In genomic region chr9:83981126-83981871, GRCh38 we compare ENCODE assay signal across 8 cellular contexts. TPM values are rescaled to one million over a fixed set of nuclear protein-coding genes. Genes with fewer than 3 reads are reported as not detected.
DNase-seq lines count a peak whose midpoint lies in the region; ATAC-seq, FAIRE-seq and TF ChIP-seq lines count a peak whose summit lies in the region.

No MANE protein-coding gene starts in this region.

- peak overlapping the region; percentile 72 for H3K18ac ChIP-seq in H1 (ENCODE audit: extremely low read depth, low read length)
- peak overlapping the region; percentile 92 for H3K18ac ChIP-seq in mesendoderm (ENCODE audit: low read length)

- peaks cover 42% of the 10 kb centered on the region for H3K4me1 Mint-ChIP-seq in activated CD8-positive, alpha-beta memory T cell treated with anti-CD3 and anti-CD28 coated beads, Interleukin-2, amount 10 ng/mL, durations not matched to agents 7 days and 5 days

- TF ChIP-seq CTCF in H1 (IDR thresholded peaks at IDR 0.05; ENCODE audit: control extremely low read depth in 1 of 3, insufficient read depth in 1 of 3, low read depth in 1 of 3, low read length in 3 of 3) (no peak), upper lobe of left lung (IDR thresholded peaks at IDR 0.05) (no peak)

- H3K9ac ChIP-seq in HUES48 (ENCODE audit: low read depth, low read length), result peak overlapping the region; percentile 100
- H3K9ac ChIP-seq in H1 (replicated peaks in 1 of 4; ENCODE audit: extremely low read depth in 1 of 4, low read depth in 3 of 4, low read length in 3 of 4), result peak overlapping the region; percentile 95 to 100 (median 98)
- H3K9ac ChIP-seq in mesendoderm (ENCODE audit: low read length), result peak overlapping the region; percentile 99

- H4K91ac ChIP-seq in H1 (replicated peaks; ENCODE audit: insufficient read length, low read length), result peak overlapping the region; percentile 99

- no peak overlapping the region for H2BK15ac ChIP-seq in H1 (ENCODE audit: low read length)
- H2BK15ac ChIP-seq in mesendoderm (replicated peaks; ENCODE audit: low read depth), result no peak overlapping the region

- no peak for FAIRE-seq in H1 (lab: Jason Lieb, UNC)

- H2BK5ac ChIP-seq in H1 (ENCODE audit: low read depth, low read length) (peak overlapping the region; percentile 100), mesendoderm (ENCODE audit: low read length) (peak overlapping the region; percentile 94)

- no peak for TF ChIP-seq EP300 in H1 (IDR thresholded peaks at IDR 0.05; ENCODE audit: borderline replicate concordance in 1 of 2, low read depth in 2 of 2, low read length in 2 of 2)
- TF ChIP-seq EP300 in upper lobe of left lung (IDR thresholded peaks at IDR 0.05), result no peak

- DNase-seq in activated CD8-positive, alpha-beta memory T cell treated with anti-CD3 and anti-CD28 coated beads, Interleukin-2, amount 10 ng/mL, durations not matched to agents 7 days and 5 days, result peak; percentile 49
- no peak for DNase-seq in activated CD8-positive, alpha-beta memory T cell treated with anti-CD3 and anti-CD28 coated beads, Interleukin-2, amount 50 U/mL, for 48 hours
- DNase-seq in SW 1271 (lab: John Stamatoyannopoulos, UW) (peak; percentile 47 to 60), H1 (ENCODE audit: low read depth in 1 of 2, low spot score in 2 of 2) (no peak), mesendoderm (peak; percentile 57), upper lobe of left lung (peak in 1 of 2 donors; percentile 53)
- DNase-seq in effector CD8-positive, alpha-beta T cell (lab: John Stamatoyannopoulos, UW), result no peak

- H3K79me1 ChIP-seq in H1 (ENCODE audit: low read depth, low read length) (no peaks in the 10 kb centered on the region), mesendoderm (ENCODE audit: low read length) (no peaks in the 10 kb centered on the region)

- H3K9me3 Mint-ChIP-seq in activated CD8-positive, alpha-beta memory T cell treated with anti-CD3 and anti-CD28 coated beads, Interleukin-2, amount 10 ng/mL, durations not matched to agents 7 days and 5 days (ENCODE audit: low read depth), result no peaks in the 10 kb centered on the region

- peak overlapping the region; percentile 17 for H3K4ac ChIP-seq in H1 (replicated peaks; ENCODE audit: insufficient read length, low read depth, low read length)
- H3K4ac ChIP-seq in mesendoderm (ENCODE audit: low read depth, low read length), result peak overlapping the region; percentile 90

- H4K5ac ChIP-seq in H1 (ENCODE audit: insufficient read length, low read depth, low read length) (peak overlapping the region; percentile 84), mesendoderm (ENCODE audit: low read length) (peak overlapping the region; percentile 33)

- H3K14ac ChIP-seq in H1 (ENCODE audit: insufficient read length), result no peak overlapping the region

- no peak overlapping the region for H2AFZ ChIP-seq in H1 (ENCODE audit: low read length)

- H2BK12ac ChIP-seq in H1 (ENCODE audit: low read depth, low read length), result peak overlapping the region; percentile 45; the same call in 1 of the 2 replicates

- peaks cover 6% of the 10 kb centered on the region; the same call in 1 of the 2 replicates for H3K23me2 ChIP-seq in H1 (ENCODE audit: low read depth, low read length)

- no peak for ATAC-seq in activated CD8-positive, alpha-beta memory T cell treated with anti-CD3 and anti-CD28 coated beads, Interleukin-2, amount 10 ng/mL, durations not matched to agents 7 days and 5 days
- ATAC-seq in upper lobe of left lung (ENCODE audit: low FRiP score in 2 of 2), result no peak

- POLR2A ChIA-PET in H1 (lab: Charles Lee; ENCODE audit: partially characterized antibody), result interaction anchor here (0.9 to 7.3 kb wide), 42 partner anchors 9 to 373 kb away, joined by 3 to 269 read pairs (median 6); partner anchors contain the start of genes KIF27 and UBQLN1

- CTCF ChIA-PET in activated CD8-positive, alpha-beta memory T cell treated with anti-CD3 and anti-CD28 coated beads, Interleukin-2, amount 10 ng/mL, durations not matched to agents 7 days and 5 days (lab: Charles Lee), result interaction anchor here (0.8 to 2.0 kb wide), 3 partner anchors 23 to 315 kb away, joined by 5 to 11 read pairs (median 6); a partner anchor contains a TSS
- CTCF ChIA-PET in H1 (lab: Charles Lee; ENCODE audit: partially characterized antibody), result interaction anchor here (1.5 kb wide), 1 partner anchor 192 kb away, joined by 4 read pairs; no protein-coding TSS in a partner anchor

- no peak for TF ChIP-seq RAD21 in H1 (IDR thresholded peaks at IDR 0.05 in 1 of 2, conservative IDR thresholded peaks at IDR 0.05 in 1 of 2; ENCODE audit: low read depth in 2 of 2, low read length in 2 of 2)

- H3K27me3 ChIP-seq in HUES48 (ENCODE audit: control insufficient read depth, insufficient read depth, low read length) (no peaks in the 10 kb centered on the region), H1 (replicated peaks in 1 of 4; ENCODE audit: control insufficient read depth in 3 of 4, extremely low read depth in 1 of 4, insufficient read depth in 3 of 4, low read length in 3 of 4) (no peaks in the 10 kb centered on the region), mesendoderm (ENCODE audit: insufficient read depth, low read length, poor library complexity) (no peaks in the 10 kb centered on the region), upper lobe of left lung (no peaks in the 10 kb centered on the region)

- peak overlapping the region; percentile 87 for H3K56ac ChIP-seq in H1 (replicated peaks; ENCODE audit: insufficient read length, low read depth, low read length)
- peak overlapping the region; percentile 99 for H3K56ac ChIP-seq in mesendoderm (ENCODE audit: low read length)

- no peak overlapping the region for H3K23ac ChIP-seq in H1 (ENCODE audit: insufficient read length)
- no peak overlapping the region for H3K23ac ChIP-seq in mesendoderm (ENCODE audit: low read length)

- peaks cover 19% of the 10 kb centered on the region; the same call in 1 of the 2 replicates for H3K4me1 ChIP-seq in HUES48 (ENCODE audit: control insufficient read depth, insufficient read depth, low read length)
- peaks cover 0 to 2% (median 0%) of the 10 kb centered on the region in 4 experiments; a peak in 2 of 7 replicates for H3K4me1 ChIP-seq in H1 (replicated peaks in 1 of 4; ENCODE audit: control insufficient read depth in 3 of 4, insufficient read depth in 4 of 4, low read length in 3 of 4)
- no peaks in the 10 kb centered on the region for H3K4me1 ChIP-seq in mesendoderm (ENCODE audit: control insufficient read depth, low read depth, low read length)
- peaks cover 20 to 40% (median 26%) of the 10 kb centered on the region in 4 donors for H3K4me1 ChIP-seq in upper lobe of left lung

- H3K27ac Mint-ChIP-seq in activated CD8-positive, alpha-beta memory T cell treated with anti-CD3 and anti-CD28 coated beads, Interleukin-2, amount 10 ng/mL, durations not matched to agents 7 days and 5 days, result peak overlapping the region; percentile 96

- H3K4me3 ChIP-seq in HUES48 (ENCODE audit: low read depth, low read length), result peak overlapping the region; percentile 98
- peak overlapping the region; percentile 74 to 99 (median 97) for H3K4me3 ChIP-seq in H1 (ENCODE audit: extremely low read depth in 1 of 4, insufficient read depth in 2 of 4, low read depth in 3 of 4, low read length in 4 of 4)
- H3K4me3 ChIP-seq in mesendoderm (ENCODE audit: low read length), result peak overlapping the region; percentile 71
- H3K4me3 ChIP-seq in upper lobe of left lung, result peak overlapping the region; percentile 73 to 83 (median 80)

- peak overlapping the region; percentile 45; the same call in 1 of the 2 replicates for H2AK5ac ChIP-seq in H1 (ENCODE audit: low read depth, low read length)
- H2AK5ac ChIP-seq in mesendoderm (ENCODE audit: low read length), result no peak overlapping the region

- H2BK120ac ChIP-seq in H1 (replicated peaks; ENCODE audit: low read depth, low read length) (no peak overlapping the region), mesendoderm (ENCODE audit: low read depth, low read length) (peak overlapping the region; percentile 19)

- H3K79me2 ChIP-seq in H1 (ENCODE audit: control insufficient read depth in 1 of 2, insufficient read depth in 2 of 2, low read length in 2 of 2), result peaks cover 29 to 94% of the 10 kb centered on the region in 2 experiments
- H3K79me2 ChIP-seq in mesendoderm (ENCODE audit: control insufficient read depth, insufficient read depth, low read length), result peaks cover 64% of the 10 kb centered on the region

- 2% methylated on average over 29 of the region's 29 CpGs; no CpG with 5 or more reads in 1 of the 2 experiments for WGBS in H1 (ENCODE audit: extremely low coverage in 1 of 2, insufficient coverage in 1 of 2, insufficient read length in 1 of 2, insufficient replicate concordance in 2 of 2, low coverage in 1 of 2, low lambda C conversion rate in 2 of 2, missing lambda C conversion rate in 1 of 2), 2 experiments
- WGBS in mesendoderm (ENCODE audit: extremely low coverage, insufficient coverage, low lambda C conversion rate), result no CpG with 5 or more reads among the region's 29 CpGs
- WGBS in upper lobe of left lung, 2 donors, result 1% methylated on average over 18 to 29 of the region's 29 CpGs

- peaks cover 40% of the 10 kb centered on the region for H3K36me3 Mint-ChIP-seq in activated CD8-positive, alpha-beta memory T cell treated with anti-CD3 and anti-CD28 coated beads, Interleukin-2, amount 10 ng/mL, durations not matched to agents 7 days and 5 days

- H3K36me3 ChIP-seq in HUES48 (ENCODE audit: control insufficient read depth, insufficient read depth, low read length) (peaks cover 26% of the 10 kb centered on the region), H1 (ENCODE audit: control insufficient read depth in 2 of 4, insufficient read depth in 4 of 4, low read length in 3 of 4) (peaks cover 13 to 19% (median 14%) of the 10 kb centered on the region in 4 experiments), mesendoderm (ENCODE audit: control insufficient read depth, insufficient read depth, low read length) (no peaks in the 10 kb centered on the region), upper lobe of left lung (peaks cover 4 to 16% (median 5%) of the 10 kb centered on the region in 4 donors)

- no peaks in the 10 kb centered on the region for H3K27me3 Mint-ChIP-seq in activated CD8-positive, alpha-beta memory T cell treated with anti-CD3 and anti-CD28 coated beads, Interleukin-2, amount 10 ng/mL, durations not matched to agents 7 days and 5 days

- peaks cover 8 to 14% of the 10 kb centered on the region in 2 experiments for H4K20me1 ChIP-seq in H1 (replicated peaks in 1 of 2; ENCODE audit: control insufficient read depth in 1 of 2, insufficient read depth in 2 of 2, low read length in 2 of 2)

- peak overlapping the region; percentile 99 for H3K4me3 Mint-ChIP-seq in activated CD8-positive, alpha-beta memory T cell treated with anti-CD3 and anti-CD28 coated beads, Interleukin-2, amount 10 ng/mL, durations not matched to agents 7 days and 5 days

- H3K9me3 ChIP-seq in HUES48 (ENCODE audit: control insufficient read depth, insufficient read depth, low read length) (no peaks in the 10 kb centered on the region), H1 (ENCODE audit: insufficient read depth in 2 of 2, low read depth in 1 of 2, low read length in 1 of 2) (no peaks in the 10 kb centered on the region), upper lobe of left lung (no peaks in the 10 kb centered on the region)

- H3K4me2 ChIP-seq in H1 (ENCODE audit: insufficient read depth in 1 of 2, low read depth in 2 of 2, low read length in 2 of 2) (peak overlapping the region; percentile 78 to 87), mesendoderm (ENCODE audit: low read length) (peak overlapping the region; percentile 85)

- no peak overlapping the region for H2BK20ac ChIP-seq in H1 (ENCODE audit: low read length)

- TF ChIP-seq POLR2A in H1 (IDR thresholded peaks at IDR 0.05; ENCODE audit: control extremely low read depth in 1 of 2, low read depth in 2 of 2, low read length in 2 of 2) (peak; percentile 20 to 83), upper lobe of left lung (IDR thresholded peaks at IDR 0.05) (no peak)

- peak overlapping the region; percentile 99 for H3K27ac ChIP-seq in HUES48 (ENCODE audit: low read depth, low read length)
- H3K27ac ChIP-seq in H1 (ENCODE audit: low read depth, low read length), result peak overlapping the region; percentile 100
- H3K27ac ChIP-seq in mesendoderm (ENCODE audit: low read depth, low read length), result peak overlapping the region; percentile 89
- H3K27ac ChIP-seq in upper lobe of left lung, result peak overlapping the region; percentile 97 to 99 (median 98)

- H4K8ac ChIP-seq in H1 (ENCODE audit: extremely low read depth, insufficient read depth, low read length) (peak overlapping the region; percentile 100; the same call in 1 of the 2 replicates), mesendoderm (ENCODE audit: low read depth, low read length) (no peak overlapping the region)

RNA-seq across cellular contexts. Expression of gene RMI1, which starts 0.7 kb away (rescaled TPM):
- total RNA-seq in activated CD8-positive, alpha-beta memory T cell treated with anti-CD3 and anti-CD28 coated beads, Interleukin-2, amount 10 ng/mL, durations not matched to agents 7 days and 5 days, result 10 to 100 TPM; 24.9 to 25.5 TPM
- total RNA-seq in H1 (2021; fragmentation: NEBNext Ultra II Directional; extraction: Animal tissue kit (Norgen Biotek cat#: 25700)), result 34.1 and 34.6 TPM in 2 replicates
- polyA plus RNA-seq in H1 (2011; rRNA removed), result 2.7 and 3.0 TPM in 2 replicates
- polyA plus RNA-seq in H1 (2011; cell fraction: cytosol; rRNA removed), result 5.8 TPM
- 1.8 TPM for polyA plus RNA-seq in H1 (2011; cell fraction: nucleus; rRNA removed)
- polyA plus RNA-seq in H1 (2012, experiment 1 of 2), result 10.9 to 21.6 TPM (median 14.0 TPM) in 4 replicates
- 1.1 TPM for polyA plus RNA-seq in H1 (2012, experiment 2 of 2)
- polyA plus RNA-seq in H1 (2013, experiment 1 of 2), result 25.4 TPM
- 25.9 TPM for polyA plus RNA-seq in H1 (2013, experiment 2 of 2)
- 8.1 and 18.4 TPM in 2 replicates for polyA minus RNA-seq in H1 (2011; rRNA and poly(A)+ RNA removed)
- 16.7 TPM for polyA minus RNA-seq in H1 (2011; cell fraction: cytosol; rRNA and poly(A)+ RNA removed)
- 10.6 TPM for polyA minus RNA-seq in H1 (2011; cell fraction: nucleus; rRNA and poly(A)+ RNA removed)
- 27.8 TPM for polyA plus RNA-seq in mesendoderm (2013, experiment 1 of 2)
- polyA plus RNA-seq in mesendoderm (2013, experiment 2 of 2), result 27.4 TPM
- total RNA-seq in upper lobe of left lung, result 10 to 100 TPM in 1 of 6 donors, 1 to 10 TPM in 4, under 1 TPM in 1; 0.55 to 11.5 (median 5.8) TPM

RNA-seq across cellular contexts. Expression of gene HNRNPK, which starts 1.3 kb away (rescaled TPM):
- total RNA-seq in activated CD8-positive, alpha-beta memory T cell treated with anti-CD3 and anti-CD28 coated beads, Interleukin-2, amount 10 ng/mL, durations not matched to agents 7 days and 5 days, result 100 to 1,000 TPM; 550 to 781 TPM
- total RNA-seq in H1 (2021; fragmentation: NEBNext Ultra II Directional; extraction: Animal tissue kit (Norgen Biotek cat#: 25700)), result 851 and 887 TPM in 2 replicates
- polyA plus RNA-seq in H1 (2011; rRNA removed), result 414 and 560 TPM in 2 replicates
- polyA plus RNA-seq in H1 (2011; cell fraction: cytosol; rRNA removed), result 510 TPM
- polyA plus RNA-seq in H1 (2011; cell fraction: nucleus; rRNA removed), result 492 TPM
- 624 to 1,009 TPM (median 692 TPM) in 4 replicates for polyA plus RNA-seq in H1 (2012, experiment 1 of 2)
- polyA plus RNA-seq in H1 (2012, experiment 2 of 2), result 173 TPM
- polyA plus RNA-seq in H1 (2013, experiment 1 of 2), result 487 TPM
- polyA plus RNA-seq in H1 (2013, experiment 2 of 2), result 492 TPM
- polyA minus RNA-seq in H1 (2011; rRNA and poly(A)+ RNA removed), result 578 and 618 TPM in 2 replicates
- polyA minus RNA-seq in H1 (2011; cell fraction: cytosol; rRNA and poly(A)+ RNA removed), result 403 TPM
- 658 TPM for polyA minus RNA-seq in H1 (2011; cell fraction: nucleus; rRNA and poly(A)+ RNA removed)
- 765 TPM for polyA plus RNA-seq in mesendoderm (2013, experiment 1 of 2)
- 777 TPM for polyA plus RNA-seq in mesendoderm (2013, experiment 2 of 2)
- 100 to 1,000 TPM; 178 to 465 (median 359) TPM for total RNA-seq in upper lobe of left lung

Comparison
In these comparisons a context has a peak if more than half of its experiments do, and no peak if none do; other contexts are left out.
1. DNase-seq: peak in activated CD8-positive, alpha-beta memory T cell treated with anti-CD3 and anti-CD28 coated beads, Interleukin-2, amount 10 ng/mL, durations not matched to agents 7 days and 5 days (single experiment), SW 1271 (2 of 2) and mesendoderm (single experiment); none in activated CD8-positive, alpha-beta memory T cell treated with anti-CD3 and anti-CD28 coated beads, Interleukin-2, amount 50 U/mL, for 48 hours (single experiment), H1 (0 of 2) and effector CD8-positive, alpha-beta T cell (single experiment).
2. POLR2A ChIP-seq: peak in H1 (2 of 2); none in upper lobe of left lung (0 of 4).
3. Peak in every context shown above with its lines, with median percentiles within 50 percentile points of each other: H3K27ac ChIP-seq, H3K4me3 ChIP-seq and H3K9ac ChIP-seq.